In the genomic region with DNA sequence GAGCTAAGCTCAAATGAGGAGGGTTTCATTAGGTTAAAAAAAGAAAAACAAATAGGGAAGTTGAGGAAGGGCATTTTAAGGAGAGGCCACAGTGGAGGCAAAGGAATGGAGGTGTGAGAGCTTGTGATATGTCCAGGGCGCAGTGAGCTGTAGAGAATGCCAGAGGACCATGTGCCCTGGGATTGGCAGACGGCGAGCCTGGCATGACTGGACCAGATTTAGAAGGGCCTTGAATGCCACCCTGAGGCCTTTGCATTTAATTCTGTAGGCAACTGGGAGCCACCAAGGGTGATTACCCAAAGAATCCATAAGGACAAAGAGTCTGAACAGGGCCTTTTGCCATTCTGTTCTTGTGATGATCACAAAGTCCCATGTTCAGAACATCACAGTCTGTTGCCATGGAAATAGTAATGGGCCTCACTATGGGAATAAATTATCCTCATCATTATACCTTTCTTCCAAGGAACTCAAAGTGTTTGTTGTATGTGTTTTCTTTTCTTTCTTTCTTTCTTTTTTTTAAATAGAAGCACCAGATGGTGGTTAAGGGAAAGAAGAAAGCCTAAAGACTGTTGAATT, we compare ENCODE assay signal across 26 cellular contexts. TPM values are rescaled to one million over a fixed set of nuclear protein-coding genes. Genes with fewer than 3 reads are reported as not detected.
DNase-seq lines count a peak whose midpoint lies in the region; ATAC-seq and TF ChIP-seq lines count a peak whose summit lies in the region.
"Had no signal": no experiment of that assay in that cellular context is flagged by ENCODE, and none has a peak within 500 bp of the region (broad histone marks: within the 10 kb centered on the region; RNA-seq: fewer than 3 reads in every experiment).

No MANE protein-coding gene starts in this region.

- H3K36me3 Mint-ChIP-seq in endodermal cell (ENCODE audit: low read depth), result no peaks in the 10 kb centered on the region
- no peaks in the 10 kb centered on the region for H3K36me3 Mint-ChIP-seq in activated T-cell treated with anti-CD3 and anti-CD28 coated beads, Interleukin-2, amount 50 U/mL, for 24 hours (ENCODE audit: low read depth)
- H3K36me3 Mint-ChIP-seq: CD8-positive, alpha-beta memory T cell had no signal

- in situ Hi-C loops in gastrocnemius medialis (cut with MboI; ENCODE audit: low sequenced_read_pairs in 4 of 4), result no loop called here

- no peak for TF ChIP-seq CTCF in endodermal cell (conservative IDR thresholded peaks at IDR 0.05)
- peak in 1 of 5 experiments; percentile 26 for TF ChIP-seq CTCF in gastrocnemius medialis (IDR thresholded peaks at IDR 0.05 in 4 of 5, conservative IDR thresholded peaks at IDR 0.05 in 1 of 5)

- no peak overlapping the region for H3K27ac Mint-ChIP-seq in endodermal cell
- no peak overlapping the region for H3K27ac Mint-ChIP-seq in activated T-cell treated with anti-CD3 and anti-CD28 coated beads, Interleukin-2, amount 50 U/mL, for 24 hours
- H3K27ac Mint-ChIP-seq: B cell; CD8-positive, alpha-beta memory T cell had no signal

- H3K27ac ChIP-seq in angular gyrus (ENCODE audit: low read depth, low read length), result peak overlapping the region; percentile 76
- peak overlapping the region; percentile 72 for H3K27ac ChIP-seq in endodermal cell (ENCODE audit: low read depth, low read length)
- peak overlapping the region in 2 of 4 donors; percentile 8 to 16 for H3K27ac ChIP-seq in gastrocnemius medialis
- H3K27ac ChIP-seq: 22Rv1, C4-2B, GM23248 had no signal

- peak; percentile 26 to 64 for ATAC-seq in gastrocnemius medialis

- H3K4me3 Mint-ChIP-seq in endodermal cell, result no peak overlapping the region
- H3K4me3 Mint-ChIP-seq in activated T-cell treated with anti-CD3 and anti-CD28 coated beads, Interleukin-2, amount 50 U/mL, for 24 hours, result no peak overlapping the region
- H3K4me3 Mint-ChIP-seq: B cell; CD8-positive, alpha-beta memory T cell had no signal

- no peak overlapping the region for H3K4me3 ChIP-seq in endodermal cell (ENCODE audit: low read length)
- H3K4me3 ChIP-seq in gastrocnemius medialis, result no peak overlapping the region
- H3K4me3 ChIP-seq: GM23248, MG63 had no signal

- peaks cover 19% of the 10 kb centered on the region for H3K4me1 Mint-ChIP-seq in endodermal cell
- H3K4me1 Mint-ChIP-seq in activated T-cell treated with anti-CD3 and anti-CD28 coated beads, Interleukin-2, amount 50 U/mL, for 24 hours (ENCODE audit: low read depth), result peaks cover 12% of the 10 kb centered on the region
- H3K4me1 Mint-ChIP-seq: B cell had no signal

- no peak overlapping the region for H3K9ac ChIP-seq in endodermal cell (ENCODE audit: extremely low read depth, low read length, poor library complexity, severe bottlenecking)
- H3K9ac ChIP-seq: GM23248, SK-N-SH had no signal

- H3K9me3 ChIP-seq in endodermal cell (ENCODE audit: control insufficient read depth, low read length), result no peaks in the 10 kb centered on the region
- no peaks in the 10 kb centered on the region for H3K9me3 ChIP-seq in gastrocnemius medialis
- H3K9me3 ChIP-seq: MG63, SK-N-SH had no signal

- intact Hi-C loops in gastrocnemius medialis (cut with DNase I; ENCODE audit: low total_unique reads), result loop anchor here (1.0 kb wide), 1 partner anchor 38 kb away; no protein-coding TSS in a partner anchor

- no peaks in the 10 kb centered on the region for H3K9me3 Mint-ChIP-seq in endodermal cell
- H3K9me3 Mint-ChIP-seq in activated T-cell treated with anti-CD3 and anti-CD28 coated beads, Interleukin-2, amount 50 U/mL, for 24 hours, result no peaks in the 10 kb centered on the region
- H3K9me3 Mint-ChIP-seq: CD8-positive, alpha-beta memory T cell had no signal

- peaks cover 3% of the 10 kb centered on the region for H3K4me1 ChIP-seq in endodermal cell (ENCODE audit: control insufficient read depth, insufficient read depth, low read length)
- H3K4me1 ChIP-seq in gastrocnemius medialis, result peaks cover 9 to 27% of the 10 kb centered on the region in 2 donors

- H3K27me3 ChIP-seq in endodermal cell (ENCODE audit: control insufficient read depth, insufficient read depth, low read length, poor library complexity, severe bottlenecking), result peaks cover 90% of the 10 kb centered on the region
- no peaks in the 10 kb centered on the region for H3K27me3 ChIP-seq in gastrocnemius medialis
- H3K27me3 ChIP-seq: MG63 had no signal

- no peak for TF ChIP-seq POLR2A in gastrocnemius medialis (IDR thresholded peaks at IDR 0.05)

- peak; percentile 37 for DNase-seq in DMS 273 (lab: John Stamatoyannopoulos, UW; ENCODE audit: unreplicated experiment)
- DNase-seq in DMS 273 treated with DMSO at 0.1 percent for 48 hours (lab: John Stamatoyannopoulos, UW), result no peak
- DNase-seq in endodermal cell, result no peak
- DNase-seq in gastrocnemius medialis, result peak; percentile 54 to 60
- DNase-seq in activated T-cell treated with anti-CD3 and anti-CD28 coated beads, Interleukin-2, amount 50 U/mL, for 24 hours, result no peak
- no peak for DNase-seq in NCI-H510A treated with DMSO at 0.1 percent for 48 hours (lab: John Stamatoyannopoulos, UW)
- no peak for DNase-seq in NCI-H2171 (lab: John Stamatoyannopoulos, UW)
- DNase-seq: CD8-positive, alpha-beta memory T cell; DMS153; GM23248; H7; KBM-7; MG63; NCI-H1105 treated with DMSO at 0.1 percent for 48 hours; NCI-H1694; NCI-H2029 treated with DMSO at 0.1 percent for 48 hours; NCI-H2171 treated with DMSO at 0.1 percent for 48 hours; NCI-H446 treated with DMSO at 0.1 percent for 48 hours; NCI-H774; SIG-M5; SK-N-SH; SW 1271 had no signal

- WGBS in endodermal cell (ENCODE audit: insufficient coverage in 1 of 2, insufficient read length in 1 of 2), 2 experiments, result 99 to 100% methylated on average over 3 of the region's 3 CpGs

- H3K36me3 ChIP-seq in endodermal cell (ENCODE audit: control insufficient read depth, insufficient read depth, low read length), result no peaks in the 10 kb centered on the region
- H3K36me3 ChIP-seq in gastrocnemius medialis, result no peaks in the 10 kb centered on the region
- H3K36me3 ChIP-seq: MG63 had no signal

- H3K27me3 Mint-ChIP-seq in endodermal cell (ENCODE audit: insufficient read depth), result peaks cover 96% of the 10 kb centered on the region
- H3K27me3 Mint-ChIP-seq in activated T-cell treated with anti-CD3 and anti-CD28 coated beads, Interleukin-2, amount 50 U/mL, for 24 hours, result peaks cover 3% of the 10 kb centered on the region

RNA-seq across cellular contexts. Expression of gene NCOA1, which starts 31.7 kb away (rescaled TPM):
- 10 to 100 TPM; 20.1 to 22.6 TPM for total RNA-seq in endodermal cell
- polyA plus RNA-seq in endodermal cell (2013, experiment 1 of 2), result 16.3 TPM
- polyA plus RNA-seq in endodermal cell (2013, experiment 2 of 2), result 16.4 TPM
- 10 to 100 TPM; 33.9 to 91.2 (median 60.1) TPM for total RNA-seq in gastrocnemius medialis

Comparison
In these comparisons a context has a peak if more than half of its experiments do, and no peak if none do; other contexts are left out.
1. DNase-seq: peak in DMS 273 (single experiment) and gastrocnemius medialis (2 of 2); none in DMS 273 treated with DMSO at 0.1 percent for 48 hours (single experiment), endodermal cell (single experiment), activated T-cell treated with anti-CD3 and anti-CD28 coated beads, Interleukin-2, amount 50 U/mL, for 24 hours (single experiment), NCI-H510A treated with DMSO at 0.1 percent for 48 hours (single experiment) and NCI-H2171 (single experiment).